19 cellular contexts compared by ENCODE assay signal in the genomic region with DNA sequence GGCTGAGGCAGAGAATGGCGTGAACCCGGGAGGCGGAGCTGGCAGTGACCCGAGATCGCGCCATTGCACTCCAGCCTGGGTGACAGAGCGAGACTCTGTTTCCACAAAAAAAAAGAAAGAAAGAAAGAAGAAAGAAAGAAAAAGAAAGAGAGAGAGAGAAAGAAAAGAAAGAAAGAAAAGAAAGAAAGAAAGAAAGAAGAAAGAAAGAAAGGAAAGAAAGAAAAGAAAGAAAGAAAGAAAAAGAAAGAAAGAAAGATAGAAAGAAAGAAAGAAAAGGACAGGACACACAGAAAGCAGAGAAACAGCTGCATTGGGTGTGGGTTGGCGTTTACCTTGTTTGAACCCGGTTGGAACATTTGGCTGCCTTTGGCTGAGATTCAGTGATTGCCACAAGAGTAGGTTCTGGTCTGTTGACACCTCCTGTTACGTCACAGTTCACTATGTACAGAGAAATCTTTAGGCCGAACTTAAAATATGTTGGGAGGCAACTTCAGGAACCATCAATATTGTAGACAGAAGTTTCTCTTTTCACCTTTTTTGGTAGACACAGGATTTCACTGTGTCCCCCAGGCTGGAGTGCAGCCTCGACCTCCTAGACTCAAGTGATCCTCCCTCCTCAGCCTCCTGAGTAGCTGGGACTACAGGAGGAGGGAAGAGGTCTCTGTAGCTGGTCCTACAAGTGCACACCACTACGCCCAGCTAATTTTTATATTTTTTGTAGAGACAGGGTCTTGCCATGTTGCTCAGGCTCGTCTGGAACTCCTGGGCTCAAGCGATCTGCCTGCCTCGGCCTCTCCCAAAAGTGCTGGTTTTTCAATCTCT. TPM values are rescaled to one million over a fixed set of nuclear protein-coding genes. Genes with fewer than 3 reads are reported as not detected.
DNase-seq lines count a peak whose midpoint lies in the region; ATAC-seq and TF ChIP-seq lines count a peak whose summit lies in the region.
"Had no signal": no experiment of that assay in that cellular context is flagged by ENCODE, and none has a peak within 500 bp of the region (broad histone marks: within the 10 kb centered on the region; RNA-seq: fewer than 3 reads in every experiment).

No MANE protein-coding gene starts in this region.

- H3K27me3 ChIP-seq in GM23248 (replicated peaks; ENCODE audit: insufficient read depth) (no peaks in the 10 kb centered on the region), hepatocyte (no peaks in the 10 kb centered on the region), sigmoid colon (no peaks in the 10 kb centered on the region)
- H3K27me3 ChIP-seq: ascending aorta, BE2C had no signal

- no peak overlapping the region for H3K27ac Mint-ChIP-seq in WTC11
- H3K27ac Mint-ChIP-seq: progenitor cell of endocrine pancreas had no signal

- intact Hi-C loops in sigmoid colon (cut with DNase I), result no loop called here

- TF ChIP-seq CTCF in WTC11 (IDR thresholded peaks at IDR 0.05) (no peak), hepatocyte (IDR thresholded peaks at IDR 0.05; ENCODE audit: poor library complexity) (no peak), sigmoid colon (IDR thresholded peaks at IDR 0.05) (no peak)

- WGBS in GM23248 (ENCODE audit: low coverage in 1 of 2, low lambda C conversion rate in 2 of 2, missing lambda C conversion rate in 2 of 2), 2 experiments, result 58 to 60% methylated on average over 16 of the region's 16 CpGs
- 86% methylated on average over 16 of the region's 16 CpGs for WGBS in hepatocyte (ENCODE audit: low lambda C conversion rate, missing lambda C conversion rate)
- 69 to 84% methylated on average over 16 of the region's 16 CpGs for WGBS in sigmoid colon, 2 donors

- CTCF ChIA-PET in WTC11 (lab: Charles Lee), result no interaction called here

- H3K9ac ChIP-seq in GM23248, result no peak overlapping the region

- no peak overlapping the region for H2AFZ ChIP-seq in GM23248
- no peak overlapping the region for H2AFZ ChIP-seq in hepatocyte

- H3K9me3 ChIP-seq in GM23248 (ENCODE audit: low read depth) (no peaks in the 10 kb centered on the region), hepatocyte (ENCODE audit: low read depth) (no peaks in the 10 kb centered on the region), sigmoid colon (no peaks in the 10 kb centered on the region)
- H3K9me3 ChIP-seq: ascending aorta, BE2C had no signal

- H3K9me3 Mint-ChIP-seq in WTC11, result no peaks in the 10 kb centered on the region
- H3K9me3 Mint-ChIP-seq: naive B cell had no signal

- POLR2A ChIA-PET in WTC11 (lab: Charles Lee), result no interaction called here

- no peaks in the 10 kb centered on the region for H3K9me2 ChIP-seq in GM23248 (ENCODE audit: insufficient read depth)
- H3K9me2 ChIP-seq in hepatocyte (replicated peaks; ENCODE audit: insufficient read depth), result no peaks in the 10 kb centered on the region

- no peaks in the 10 kb centered on the region for H3K27me3 Mint-ChIP-seq in WTC11 (ENCODE audit: low read depth)
- H3K27me3 Mint-ChIP-seq: naive B cell, progenitor cell of endocrine pancreas had no signal

- DNase-seq in GM23248, result peak; percentile 51
- DNase-seq in WTC11 (ENCODE audit: low spot score), result peak; percentile 5
- DNase-seq in hepatocyte (ENCODE audit: low spot score), result peak; percentile 49
- peak; percentile 3 for DNase-seq in sigmoid colon
- no peak for DNase-seq in AML-193 (lab: John Stamatoyannopoulos, UW)
- DNase-seq in D341Med (ENCODE audit: low spot score), result no peak
- DNase-seq: activated CD8-positive, alpha-beta memory T cell treated with anti-CD3 and anti-CD28 coated beads for 24 hours; activated effector memory CD4-positive, alpha-beta T cell treated with Interleukin-2 at 50 U/mL for 16 hours; BE2C; DMS153; hippocampal formation; Karpas-422; naive B cell; NCI-H2029; NCI-H524 treated with DMSO at 0.1 percent for 48 hours; PC-3 had no signal

- H3K4me1 Mint-ChIP-seq in WTC11, result peaks cover 8% of the 10 kb centered on the region
- H3K4me1 Mint-ChIP-seq: naive B cell had no signal

- H3K4me1 ChIP-seq in GM23248 (ENCODE audit: insufficient read depth) (no peaks in the 10 kb centered on the region), hepatocyte (ENCODE audit: insufficient read depth) (peaks cover 25% of the 10 kb centered on the region), sigmoid colon (no peaks in the 10 kb centered on the region)
- H3K4me1 ChIP-seq: ascending aorta, BE2C had no signal

- H3K36me3 ChIP-seq in GM23248 (ENCODE audit: low read depth) (no peaks in the 10 kb centered on the region), hepatocyte (replicated peaks; ENCODE audit: insufficient read depth, low read depth) (no peaks in the 10 kb centered on the region), sigmoid colon (no peaks in the 10 kb centered on the region)
- H3K36me3 ChIP-seq: ascending aorta, BE2C had no signal

- ATAC-seq in WTC11 (no peak), HG02884 (IDR thresholded peaks at IDR 0.05; ENCODE audit: unreplicated experiment) (no peak)
- ATAC-seq: PC-3 had no signal

- TF ChIP-seq POLR2A in sigmoid colon (IDR thresholded peaks at IDR 0.05), result no peak

- no peak for TF ChIP-seq EP300 in sigmoid colon (IDR thresholded peaks at IDR 0.05)

- no peaks in the 10 kb centered on the region for H3K36me3 Mint-ChIP-seq in WTC11
- H3K36me3 Mint-ChIP-seq: naive B cell had no signal

- H3F3A ChIP-seq in GM23248 (ENCODE audit: insufficient read depth), result no peaks in the 10 kb centered on the region

- H3K4me3 Mint-ChIP-seq in WTC11, result no peak overlapping the region
- H3K4me3 Mint-ChIP-seq: naive B cell had no signal

- in situ Hi-C loops in GM23248 (cut with MboI), result no loop called here

- no peaks in the 10 kb centered on the region for H3K79me2 ChIP-seq in GM23248 (ENCODE audit: insufficient read depth)
- H3K79me2 ChIP-seq in hepatocyte, result no peaks in the 10 kb centered on the region

- H3K27ac ChIP-seq in GM23248 (no peak overlapping the region), hepatocyte (no peak overlapping the region), sigmoid colon (no peak overlapping the region)
- H3K27ac ChIP-seq: ascending aorta had no signal

- no peak overlapping the region for H3K4me3 ChIP-seq in GM23248
- no peak overlapping the region for H3K4me3 ChIP-seq in hepatocyte
- no peak overlapping the region for H3K4me3 ChIP-seq in sigmoid colon
- H3K4me3 ChIP-seq: ascending aorta had no signal

- H3K4me2 ChIP-seq in GM23248 (ENCODE audit: unreplicated experiment) (no peak overlapping the region), hepatocyte (no peak overlapping the region)

- H4K20me1 ChIP-seq in GM23248 (ENCODE audit: insufficient read depth) (no peaks in the 10 kb centered on the region), hepatocyte (ENCODE audit: insufficient read depth, poor library complexity, severe bottlenecking) (no peaks in the 10 kb centered on the region)

TF ChIP-seq in WTC11, 78 proteins besides CTCF, POLR2A, EP300 and RAD21 (continues in another document):
- no peak for TF ChIP-seq RELA (CRISPR knock-in tag; IDR thresholded peaks at IDR 0.05; ENCODE audit: borderline replicate concordance)
- TF ChIP-seq FOXK1 (CRISPR knock-in tag; IDR thresholded peaks at IDR 0.05), result no peak
- no peak for TF ChIP-seq NR3C1 (CRISPR knock-in tag; conservative IDR thresholded peaks at IDR 0.05; ENCODE audit: low read depth)
- no peak for TF ChIP-seq TP53 (CRISPR knock-in tag; IDR thresholded peaks at IDR 0.05)
- no peak for TF ChIP-seq ZNF138 (CRISPR knock-in tag; conservative IDR thresholded peaks at IDR 0.05)
- TF ChIP-seq RORB (CRISPR knock-in tag; IDR thresholded peaks at IDR 0.05), result no peak
- TF ChIP-seq ZNF232 (CRISPR knock-in tag; IDR thresholded peaks at IDR 0.05), result no peak
- no peak for TF ChIP-seq GTF2I (CRISPR knock-in tag; conservative IDR thresholded peaks at IDR 0.05)
- no peak for TF ChIP-seq CREB1 (CRISPR knock-in tag; IDR thresholded peaks at IDR 0.05)
- TF ChIP-seq CREM (CRISPR knock-in tag; IDR thresholded peaks at IDR 0.05), result no peak
- no peak for TF ChIP-seq ESRRA (CRISPR knock-in tag; IDR thresholded peaks at IDR 0.05; ENCODE audit: borderline replicate concordance)
- no peak for TF ChIP-seq TEAD1 (CRISPR knock-in tag; IDR thresholded peaks at IDR 0.05)

RNA-seq across cellular contexts. Expression of a gene that starts 16.3 kb away (rescaled TPM):
- total RNA-seq in GM23248 (2014; rRNA removed; shearing (Covaris generic)), result 2.1 and 4.3 TPM in 2 replicates
- 3.3 and 3.4 TPM in 2 replicates for polyA plus RNA-seq in GM23248 (2016; fragmentation: Nextera tagmentation; extraction: Ambion mirVana)
- total RNA-seq in WTC11 (2021), result 131 to 155 TPM (median 150 TPM) in 3 replicates
- total RNA-seq in hepatocyte, result 34.1 and 40.1 TPM in 2 replicates
- polyA plus RNA-seq in hepatocyte, result 22.0 and 25.7 TPM in 2 replicates
- total RNA-seq in sigmoid colon, result 1 to 10 TPM; 2.5 to 6.8 (median 3.6) TPM
- 10 to 100 TPM in 1 of 3 donors, 1 to 10 TPM in 2; 5.1 to 29.8 (median 9.6) TPM for polyA plus RNA-seq in sigmoid colon

RNA-seq across cellular contexts. Expression of a gene that starts 53.8 kb away (rescaled TPM):
- total RNA-seq in GM23248 (2014; rRNA removed; shearing (Covaris generic)), result 32.4 and 34.5 TPM in 2 replicates
- polyA plus RNA-seq in GM23248 (2016; fragmentation: Nextera tagmentation; extraction: Ambion mirVana) (28.1 TPM in 2 replicates), hepatocyte (69.2 and 69.3 TPM in 2 replicates), sigmoid colon (10 to 100 TPM; 36.0 to 65.8 (median 36.5) TPM)
- total RNA-seq in WTC11 (2021) (63.9 to 68.5 TPM (median 67.9 TPM) in 3 replicates), hepatocyte (39.6 and 40.7 TPM in 2 replicates), sigmoid colon (10 to 100 TPM; 22.4 to 40.3 (median 30.9) TPM)

Comparison
In these comparisons a context has a peak if more than half of its experiments do, and no peak if none do; other contexts are left out.
1. DNase-seq: peak in GM23248 (single experiment), WTC11 (single experiment), hepatocyte (single experiment) and sigmoid colon (single experiment); none in AML-193 (0 of 2) and D341Med (single experiment).